1 cellular context compared by ENCODE assay signal in genomic region chr3:29597376-29598008, GRCh38.
TF ChIP-seq lines count a peak whose summit lies in the region.

No MANE protein-coding gene starts in this region.

TF ChIP-seq in GM12878, 131 proteins besides CTCF, POLR2A, EP300 and RAD21 (continued from another document):
- no peak for TF ChIP-seq MYB (IDR thresholded peaks at IDR 0.05; ENCODE audit: borderline replicate concordance, low read depth, low read length)
- TF ChIP-seq ZNF592 (IDR thresholded peaks at IDR 0.05), result no peak
